Comparison of ENCODE assay signal across 1 cellular context in the genomic region with DNA sequence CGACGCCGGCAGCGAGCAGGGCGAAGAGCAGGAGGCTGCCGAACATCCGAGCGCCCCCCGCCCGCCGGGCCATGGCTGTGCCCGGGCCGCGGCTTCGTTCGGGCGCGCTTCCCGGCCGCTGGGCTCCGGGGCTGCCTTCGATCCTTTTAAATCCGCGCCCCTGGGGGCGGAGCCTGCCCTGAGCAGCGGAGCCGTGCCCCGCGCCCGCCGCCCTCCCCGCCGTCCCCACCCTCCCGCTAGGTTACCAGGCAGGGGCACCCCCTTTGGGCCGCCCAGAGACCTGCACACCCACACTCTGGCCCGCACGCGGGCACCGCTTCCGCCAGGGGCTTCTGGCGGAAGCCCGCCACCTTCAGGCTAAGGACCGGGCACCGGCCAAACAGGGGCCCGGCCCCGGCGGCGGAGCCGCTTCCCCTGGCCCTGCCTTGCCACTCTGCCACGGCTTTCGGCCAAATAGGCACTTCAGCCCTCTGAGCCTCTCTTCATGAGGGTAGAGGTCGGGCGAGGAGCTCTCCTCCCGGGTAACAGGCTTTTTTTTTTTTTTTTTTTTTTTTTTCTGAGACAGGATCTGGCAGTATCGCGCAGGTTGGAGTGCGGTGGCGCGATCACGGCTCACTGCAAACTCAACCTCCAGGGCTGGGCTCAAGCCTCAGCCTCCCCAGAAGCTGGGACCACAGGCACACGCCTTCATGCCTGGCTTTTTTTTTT.
TF ChIP-seq lines count a peak whose summit lies in the region.

A gene with protein sequence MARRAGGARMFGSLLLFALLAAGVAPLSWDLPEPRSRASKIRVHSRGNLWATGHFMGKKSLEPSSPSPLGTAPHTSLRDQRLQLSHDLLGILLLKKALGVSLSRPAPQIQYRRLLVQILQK (minus strand): TSS at position 120 of the 708 bp plus-strand sequence. CDS start 47 bp downstream, at position 73.

TF ChIP-seq in HepG2, 621 proteins besides CTCF, POLR2A, EP300 and RAD21 (continued from another document and continues in another):
- TF ChIP-seq, protein P1, sequence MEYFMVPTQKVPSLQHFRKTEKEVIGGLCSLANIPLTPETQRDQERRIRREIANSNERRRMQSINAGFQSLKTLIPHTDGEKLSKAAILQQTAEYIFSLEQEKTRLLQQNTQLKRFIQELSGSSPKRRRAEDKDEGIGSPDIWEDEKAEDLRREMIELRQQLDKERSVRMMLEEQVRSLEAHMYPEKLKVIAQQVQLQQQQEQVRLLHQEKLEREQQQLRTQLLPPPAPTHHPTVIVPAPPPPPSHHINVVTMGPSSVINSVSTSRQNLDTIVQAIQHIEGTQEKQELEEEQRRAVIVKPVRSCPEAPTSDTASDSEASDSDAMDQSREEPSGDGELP (IDR thresholded peaks at IDR 0.05; ENCODE audit: borderline replicate concordance, low read depth) = no peak; the same call in 1 of the 2 replicates
- TF ChIP-seq ZNF605 (CRISPR knock-in tag; IDR thresholded peaks at IDR 0.05) (no peak), MTF2 (CRISPR knock-in tag; IDR thresholded peaks at IDR 0.05; ENCODE audit: borderline replicate concordance) (0 out of 2 replicates have a peak, but pooled peaks have one; percentile 53), EZH2 (conservative IDR thresholded peaks at IDR 0.05; ENCODE audit: low read depth, low read length) (no peak), SP2 (CRISPR knock-in tag; IDR thresholded peaks at IDR 0.05) (no peak), ZNF552 (CRISPR knock-in tag; IDR thresholded peaks at IDR 0.05; ENCODE audit: borderline replicate concordance) (no peak), ZNF598 (CRISPR knock-in tag; IDR thresholded peaks at IDR 0.05; ENCODE audit: borderline replicate concordance) (no peak), ZNF326 (CRISPR knock-in tag; IDR thresholded peaks at IDR 0.05; ENCODE audit: borderline replicate concordance) (no peak), TBX3 (IDR thresholded peaks at IDR 0.05; ENCODE audit: borderline replicate concordance) (no peak), NKX3-1 (CRISPR knock-in tag; IDR thresholded peaks at IDR 0.05) (no peak), ZNF253 (CRISPR knock-in tag; IDR thresholded peaks at IDR 0.05; ENCODE audit: borderline replicate concordance) (no peak), ZNF776 (CRISPR knock-in tag; IDR thresholded peaks at IDR 0.05) (no peak), CC2D1A (CRISPR knock-in tag; IDR thresholded peaks at IDR 0.05) (no peak), TARDBP (CRISPR knock-in tag; IDR thresholded peaks at IDR 0.05) (no peak), NFYB (CRISPR knock-in tag; IDR thresholded peaks at IDR 0.05) (no peak), ESRRA (CRISPR knock-in tag; IDR thresholded peaks at IDR 0.05; ENCODE audit: low read depth) (no peak), ELF3 (CRISPR knock-in tag; IDR thresholded peaks at IDR 0.05) (peak; percentile 48; the same call in 1 of the 2 replicates), ZNF781 (CRISPR knock-in tag; IDR thresholded peaks at IDR 0.05; ENCODE audit: borderline replicate concordance, not compliant biosample characterization) (no peak), ZNF10 (CRISPR knock-in tag; IDR thresholded peaks at IDR 0.05; ENCODE audit: borderline replicate concordance, low read depth) (no peak), ZNF296 (CRISPR knock-in tag; conservative IDR thresholded peaks at IDR 0.05) (no peak), ZNF816 (CRISPR knock-in tag; IDR thresholded peaks at IDR 0.05; ENCODE audit: borderline replicate concordance) (no peak), ZNF143 (CRISPR knock-in tag; IDR thresholded peaks at IDR 0.05) (no peak), ZNF17 (CRISPR knock-in tag; IDR thresholded peaks at IDR 0.05) (no peak), ZNF292 (CRISPR knock-in tag; IDR thresholded peaks at IDR 0.05; ENCODE audit: borderline replicate concordance, low read depth) (no peak), YEATS4 (CRISPR knock-in tag; IDR thresholded peaks at IDR 0.05; ENCODE audit: borderline replicate concordance) (peak; percentile 55; the same call in 1 of the 2 replicates), KLF15 (CRISPR knock-in tag; IDR thresholded peaks at IDR 0.05; ENCODE audit: borderline replicate concordance) (no peak), CHD4 (IDR thresholded peaks at IDR 0.05; ENCODE audit: borderline replicate concordance, low read length) (no peak)
- TF ChIP-seq, protein P2, sequence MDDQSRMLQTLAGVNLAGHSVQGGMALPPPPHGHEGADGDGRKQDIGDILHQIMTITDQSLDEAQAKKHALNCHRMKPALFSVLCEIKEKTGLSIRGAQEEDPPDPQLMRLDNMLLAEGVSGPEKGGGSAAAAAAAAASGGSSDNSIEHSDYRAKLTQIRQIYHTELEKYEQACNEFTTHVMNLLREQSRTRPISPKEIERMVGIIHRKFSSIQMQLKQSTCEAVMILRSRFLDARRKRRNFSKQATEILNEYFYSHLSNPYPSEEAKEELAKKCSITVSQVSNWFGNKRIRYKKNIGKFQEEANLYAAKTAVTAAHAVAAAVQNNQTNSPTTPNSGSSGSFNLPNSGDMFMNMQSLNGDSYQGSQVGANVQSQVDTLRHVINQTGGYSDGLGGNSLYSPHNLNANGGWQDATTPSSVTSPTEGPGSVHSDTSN (CRISPR knock-in tag; IDR thresholded peaks at IDR 0.05; ENCODE audit: borderline replicate concordance) = no peak
- TF ChIP-seq, protein P3, sequence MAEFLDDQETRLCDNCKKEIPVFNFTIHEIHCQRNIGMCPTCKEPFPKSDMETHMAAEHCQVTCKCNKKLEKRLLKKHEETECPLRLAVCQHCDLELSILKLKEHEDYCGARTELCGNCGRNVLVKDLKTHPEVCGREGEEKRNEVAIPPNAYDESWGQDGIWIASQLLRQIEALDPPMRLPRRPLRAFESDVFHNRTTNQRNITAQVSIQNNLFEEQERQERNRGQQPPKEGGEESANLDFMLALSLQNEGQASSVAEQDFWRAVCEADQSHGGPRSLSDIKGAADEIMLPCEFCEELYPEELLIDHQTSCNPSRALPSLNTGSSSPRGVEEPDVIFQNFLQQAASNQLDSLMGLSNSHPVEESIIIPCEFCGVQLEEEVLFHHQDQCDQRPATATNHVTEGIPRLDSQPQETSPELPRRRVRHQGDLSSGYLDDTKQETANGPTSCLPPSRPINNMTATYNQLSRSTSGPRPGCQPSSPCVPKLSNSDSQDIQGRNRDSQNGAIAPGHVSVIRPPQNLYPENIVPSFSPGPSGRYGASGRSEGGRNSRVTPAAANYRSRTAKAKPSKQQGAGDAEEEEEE (CRISPR knock-in tag; IDR thresholded peaks at IDR 0.05; ENCODE audit: borderline replicate concordance) = no peak
- TF ChIP-seq, protein P4, sequence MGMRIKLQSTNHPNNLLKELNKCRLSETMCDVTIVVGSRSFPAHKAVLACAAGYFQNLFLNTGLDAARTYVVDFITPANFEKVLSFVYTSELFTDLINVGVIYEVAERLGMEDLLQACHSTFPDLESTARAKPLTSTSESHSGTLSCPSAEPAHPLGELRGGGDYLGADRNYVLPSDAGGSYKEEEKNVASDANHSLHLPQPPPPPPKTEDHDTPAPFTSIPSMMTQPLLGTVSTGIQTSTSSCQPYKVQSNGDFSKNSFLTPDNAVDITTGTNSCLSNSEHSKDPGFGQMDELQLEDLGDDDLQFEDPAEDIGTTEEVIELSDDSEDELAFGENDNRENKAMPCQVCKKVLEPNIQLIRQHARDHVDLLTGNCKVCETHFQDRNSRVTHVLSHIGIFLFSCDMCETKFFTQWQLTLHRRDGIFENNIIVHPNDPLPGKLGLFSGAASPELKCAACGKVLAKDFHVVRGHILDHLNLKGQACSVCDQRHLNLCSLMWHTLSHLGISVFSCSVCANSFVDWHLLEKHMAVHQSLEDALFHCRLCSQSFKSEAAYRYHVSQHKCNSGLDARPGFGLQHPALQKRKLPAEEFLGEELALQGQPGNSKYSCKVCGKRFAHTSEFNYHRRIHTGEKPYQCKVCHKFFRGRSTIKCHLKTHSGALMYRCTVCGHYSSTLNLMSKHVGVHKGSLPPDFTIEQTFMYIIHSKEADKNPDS (CRISPR knock-in tag; IDR thresholded peaks at IDR 0.05) = no peak
- TF ChIP-seq, protein P5, sequence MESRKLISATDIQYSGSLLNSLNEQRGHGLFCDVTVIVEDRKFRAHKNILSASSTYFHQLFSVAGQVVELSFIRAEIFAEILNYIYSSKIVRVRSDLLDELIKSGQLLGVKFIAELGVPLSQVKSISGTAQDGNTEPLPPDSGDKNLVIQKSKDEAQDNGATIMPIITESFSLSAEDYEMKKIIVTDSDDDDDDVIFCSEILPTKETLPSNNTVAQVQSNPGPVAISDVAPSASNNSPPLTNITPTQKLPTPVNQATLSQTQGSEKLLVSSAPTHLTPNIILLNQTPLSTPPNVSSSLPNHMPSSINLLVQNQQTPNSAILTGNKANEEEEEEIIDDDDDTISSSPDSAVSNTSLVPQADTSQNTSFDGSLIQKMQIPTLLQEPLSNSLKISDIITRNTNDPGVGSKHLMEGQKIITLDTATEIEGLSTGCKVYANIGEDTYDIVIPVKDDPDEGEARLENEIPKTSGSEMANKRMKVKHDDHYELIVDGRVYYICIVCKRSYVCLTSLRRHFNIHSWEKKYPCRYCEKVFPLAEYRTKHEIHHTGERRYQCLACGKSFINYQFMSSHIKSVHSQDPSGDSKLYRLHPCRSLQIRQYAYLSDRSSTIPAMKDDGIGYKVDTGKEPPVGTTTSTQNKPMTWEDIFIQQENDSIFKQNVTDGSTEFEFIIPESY (CRISPR knock-in tag; IDR thresholded peaks at IDR 0.05) = no peak
- TF ChIP-seq, protein P6, sequence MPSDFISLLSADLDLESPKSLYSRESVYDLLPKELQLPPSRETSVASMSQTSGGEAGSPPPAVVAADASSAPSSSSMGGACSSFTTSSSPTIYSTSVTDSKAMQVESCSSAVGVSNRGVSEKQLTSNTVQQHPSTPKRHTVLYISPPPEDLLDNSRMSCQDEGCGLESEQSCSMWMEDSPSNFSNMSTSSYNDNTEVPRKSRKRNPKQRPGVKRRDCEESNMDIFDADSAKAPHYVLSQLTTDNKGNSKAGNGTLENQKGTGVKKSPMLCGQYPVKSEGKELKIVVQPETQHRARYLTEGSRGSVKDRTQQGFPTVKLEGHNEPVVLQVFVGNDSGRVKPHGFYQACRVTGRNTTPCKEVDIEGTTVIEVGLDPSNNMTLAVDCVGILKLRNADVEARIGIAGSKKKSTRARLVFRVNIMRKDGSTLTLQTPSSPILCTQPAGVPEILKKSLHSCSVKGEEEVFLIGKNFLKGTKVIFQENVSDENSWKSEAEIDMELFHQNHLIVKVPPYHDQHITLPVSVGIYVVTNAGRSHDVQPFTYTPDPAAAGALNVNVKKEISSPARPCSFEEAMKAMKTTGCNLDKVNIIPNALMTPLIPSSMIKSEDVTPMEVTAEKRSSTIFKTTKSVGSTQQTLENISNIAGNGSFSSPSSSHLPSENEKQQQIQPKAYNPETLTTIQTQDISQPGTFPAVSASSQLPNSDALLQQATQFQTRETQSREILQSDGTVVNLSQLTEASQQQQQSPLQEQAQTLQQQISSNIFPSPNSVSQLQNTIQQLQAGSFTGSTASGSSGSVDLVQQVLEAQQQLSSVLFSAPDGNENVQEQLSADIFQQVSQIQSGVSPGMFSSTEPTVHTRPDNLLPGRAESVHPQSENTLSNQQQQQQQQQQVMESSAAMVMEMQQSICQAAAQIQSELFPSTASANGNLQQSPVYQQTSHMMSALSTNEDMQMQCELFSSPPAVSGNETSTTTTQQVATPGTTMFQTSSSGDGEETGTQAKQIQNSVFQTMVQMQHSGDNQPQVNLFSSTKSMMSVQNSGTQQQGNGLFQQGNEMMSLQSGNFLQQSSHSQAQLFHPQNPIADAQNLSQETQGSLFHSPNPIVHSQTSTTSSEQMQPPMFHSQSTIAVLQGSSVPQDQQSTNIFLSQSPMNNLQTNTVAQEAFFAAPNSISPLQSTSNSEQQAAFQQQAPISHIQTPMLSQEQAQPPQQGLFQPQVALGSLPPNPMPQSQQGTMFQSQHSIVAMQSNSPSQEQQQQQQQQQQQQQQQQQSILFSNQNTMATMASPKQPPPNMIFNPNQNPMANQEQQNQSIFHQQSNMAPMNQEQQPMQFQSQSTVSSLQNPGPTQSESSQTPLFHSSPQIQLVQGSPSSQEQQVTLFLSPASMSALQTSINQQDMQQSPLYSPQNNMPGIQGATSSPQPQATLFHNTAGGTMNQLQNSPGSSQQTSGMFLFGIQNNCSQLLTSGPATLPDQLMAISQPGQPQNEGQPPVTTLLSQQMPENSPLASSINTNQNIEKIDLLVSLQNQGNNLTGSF (CRISPR knock-in tag; IDR thresholded peaks at IDR 0.05) = no peak
- TF ChIP-seq, protein P7, sequence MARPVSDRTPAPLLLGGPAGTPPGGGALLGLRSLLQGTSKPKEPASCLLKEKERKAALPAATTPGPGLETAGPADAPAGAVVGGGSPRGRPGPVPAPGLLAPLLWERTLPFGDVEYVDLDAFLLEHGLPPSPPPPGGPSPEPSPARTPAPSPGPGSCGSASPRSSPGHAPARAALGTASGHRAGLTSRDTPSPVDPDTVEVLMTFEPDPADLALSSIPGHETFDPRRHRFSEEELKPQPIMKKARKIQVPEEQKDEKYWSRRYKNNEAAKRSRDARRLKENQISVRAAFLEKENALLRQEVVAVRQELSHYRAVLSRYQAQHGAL (CRISPR knock-in tag; IDR thresholded peaks at IDR 0.05; ENCODE audit: not compliant biosample characterization) = no peak
- TF ChIP-seq, protein P8, sequence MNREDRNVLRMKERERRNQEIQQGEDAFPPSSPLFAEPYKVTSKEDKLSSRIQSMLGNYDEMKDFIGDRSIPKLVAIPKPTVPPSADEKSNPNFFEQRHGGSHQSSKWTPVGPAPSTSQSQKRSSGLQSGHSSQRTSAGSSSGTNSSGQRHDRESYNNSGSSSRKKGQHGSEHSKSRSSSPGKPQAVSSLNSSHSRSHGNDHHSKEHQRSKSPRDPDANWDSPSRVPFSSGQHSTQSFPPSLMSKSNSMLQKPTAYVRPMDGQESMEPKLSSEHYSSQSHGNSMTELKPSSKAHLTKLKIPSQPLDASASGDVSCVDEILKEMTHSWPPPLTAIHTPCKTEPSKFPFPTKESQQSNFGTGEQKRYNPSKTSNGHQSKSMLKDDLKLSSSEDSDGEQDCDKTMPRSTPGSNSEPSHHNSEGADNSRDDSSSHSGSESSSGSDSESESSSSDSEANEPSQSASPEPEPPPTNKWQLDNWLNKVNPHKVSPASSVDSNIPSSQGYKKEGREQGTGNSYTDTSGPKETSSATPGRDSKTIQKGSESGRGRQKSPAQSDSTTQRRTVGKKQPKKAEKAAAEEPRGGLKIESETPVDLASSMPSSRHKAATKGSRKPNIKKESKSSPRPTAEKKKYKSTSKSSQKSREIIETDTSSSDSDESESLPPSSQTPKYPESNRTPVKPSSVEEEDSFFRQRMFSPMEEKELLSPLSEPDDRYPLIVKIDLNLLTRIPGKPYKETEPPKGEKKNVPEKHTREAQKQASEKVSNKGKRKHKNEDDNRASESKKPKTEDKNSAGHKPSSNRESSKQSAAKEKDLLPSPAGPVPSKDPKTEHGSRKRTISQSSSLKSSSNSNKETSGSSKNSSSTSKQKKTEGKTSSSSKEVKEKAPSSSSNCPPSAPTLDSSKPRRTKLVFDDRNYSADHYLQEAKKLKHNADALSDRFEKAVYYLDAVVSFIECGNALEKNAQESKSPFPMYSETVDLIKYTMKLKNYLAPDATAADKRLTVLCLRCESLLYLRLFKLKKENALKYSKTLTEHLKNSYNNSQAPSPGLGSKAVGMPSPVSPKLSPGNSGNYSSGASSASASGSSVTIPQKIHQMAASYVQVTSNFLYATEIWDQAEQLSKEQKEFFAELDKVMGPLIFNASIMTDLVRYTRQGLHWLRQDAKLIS (CRISPR knock-in tag; IDR thresholded peaks at IDR 0.05) = no peak
- TF ChIP-seq, protein P9, sequence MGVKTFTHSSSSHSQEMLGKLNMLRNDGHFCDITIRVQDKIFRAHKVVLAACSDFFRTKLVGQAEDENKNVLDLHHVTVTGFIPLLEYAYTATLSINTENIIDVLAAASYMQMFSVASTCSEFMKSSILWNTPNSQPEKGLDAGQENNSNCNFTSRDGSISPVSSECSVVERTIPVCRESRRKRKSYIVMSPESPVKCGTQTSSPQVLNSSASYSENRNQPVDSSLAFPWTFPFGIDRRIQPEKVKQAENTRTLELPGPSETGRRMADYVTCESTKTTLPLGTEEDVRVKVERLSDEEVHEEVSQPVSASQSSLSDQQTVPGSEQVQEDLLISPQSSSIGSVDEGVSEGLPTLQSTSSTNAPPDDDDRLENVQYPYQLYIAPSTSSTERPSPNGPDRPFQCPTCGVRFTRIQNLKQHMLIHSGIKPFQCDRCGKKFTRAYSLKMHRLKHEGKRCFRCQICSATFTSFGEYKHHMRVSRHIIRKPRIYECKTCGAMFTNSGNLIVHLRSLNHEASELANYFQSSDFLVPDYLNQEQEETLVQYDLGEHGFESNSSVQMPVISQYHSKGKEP (CRISPR knock-in tag; IDR thresholded peaks at IDR 0.05) = no peak
